19 cellular contexts compared by ENCODE assay signal in the genomic region with DNA sequence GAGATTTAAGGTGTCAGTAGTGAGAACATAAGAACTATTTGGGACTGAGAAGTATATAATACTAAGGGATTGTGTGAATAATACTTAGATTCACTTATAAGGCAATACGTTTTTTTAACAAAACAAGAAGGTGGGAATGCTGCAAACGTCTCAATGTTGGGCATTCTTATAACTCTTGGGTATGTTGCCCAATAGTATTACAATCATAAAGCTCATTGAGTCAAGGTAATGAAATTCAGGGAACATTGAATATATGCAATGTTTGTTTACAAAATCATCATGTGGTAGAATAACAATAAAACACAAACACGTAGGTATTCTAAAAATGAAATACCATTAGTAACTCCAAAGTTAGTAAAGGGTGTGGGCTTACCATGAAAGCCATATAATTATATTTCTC.
DNase-seq lines count a peak whose midpoint lies in the region; ATAC-seq and TF ChIP-seq lines count a peak whose summit lies in the region.
"Had no signal": no experiment of that assay in that cellular context is flagged by ENCODE, and none has a peak within 500 bp of the region (broad histone marks: within the 10 kb centered on the region; RNA-seq: fewer than 3 reads in every experiment).

No MANE protein-coding gene starts in this region.

- no peak overlapping the region for H4K91ac ChIP-seq in mesenchymal stem cell (ENCODE audit: low read length)

- POLR2A ChIA-PET in MCF 10A (lab: Yijun Ruan, JAX): no interaction called here
- POLR2A ChIA-PET in PC-3 (lab: Charles Lee; ENCODE audit: unreplicated experiment): no interaction called here

- CTCF ChIA-PET in MCF 10A (lab: Yijun Ruan, JAX) (no interaction called here), mammary epithelial cell (lab: Charles Lee; ENCODE audit: low non-redundant PET) (no interaction called here), PC-3 (lab: Charles Lee) (interaction anchor here (0.6 kb wide), 1 partner anchor 315 kb away, joined by 4 read pairs; no protein-coding TSS in a partner anchor)

- dilution Hi-C loops in mammary epithelial cell (cut with HindIII; ENCODE audit: low sequenced_read_pairs): no loop called here

- no peak overlapping the region for H2BK15ac ChIP-seq in mesenchymal stem cell (ENCODE audit: low read depth, poor library complexity, severe bottlenecking)

- H3K36me3 ChIP-seq in mammary epithelial cell (ENCODE audit: insufficient read depth, low read length) (no peaks in the 10 kb centered on the region), PC-3 (ENCODE audit: low read depth, low read length) (no peaks in the 10 kb centered on the region), mesenchymal stem cell (ENCODE audit: control insufficient read depth in 1 of 2, insufficient read depth in 2 of 2, low read depth in 1 of 2, low read length in 2 of 2) (no peaks in the 10 kb centered on the region), upper lobe of left lung (no peaks in the 10 kb centered on the region)

- H4K8ac ChIP-seq in mesenchymal stem cell (ENCODE audit: low read length): no peak overlapping the region

- H3K79me2 ChIP-seq in mammary epithelial cell (ENCODE audit: insufficient read depth, low read length) (no peaks in the 10 kb centered on the region), PC-3 (ENCODE audit: low read length) (no peaks in the 10 kb centered on the region)

- H3K23ac ChIP-seq in mesenchymal stem cell (ENCODE audit: low read length in 2 of 2): no peak overlapping the region

- H3K4me3 ChIP-seq in mammary epithelial cell (replicated peaks in 1 of 3; ENCODE audit: insufficient read depth in 1 of 3, low read depth in 2 of 3, low read length in 3 of 3) (no peak overlapping the region), PC-3 (ENCODE audit: low read length) (no peak overlapping the region), mesenchymal stem cell (ENCODE audit: insufficient read depth in 1 of 2, low read depth in 1 of 2, low read length in 2 of 2) (no peak overlapping the region), upper lobe of left lung (no peak overlapping the region)

- no peaks in the 10 kb centered on the region for H3K79me1 ChIP-seq in mesenchymal stem cell (replicated peaks; ENCODE audit: low read length, poor library complexity, severe bottlenecking)

- no peaks in the 10 kb centered on the region for H3F3A ChIP-seq in PC-3 (ENCODE audit: low read length, unreplicated experiment)

- H2BK12ac ChIP-seq in mesenchymal stem cell (ENCODE audit: low read length in 2 of 2): no peak overlapping the region

- H3K4me2 ChIP-seq in mammary epithelial cell (ENCODE audit: insufficient read depth, low read depth, low read length): no peak overlapping the region
- H3K4me2 ChIP-seq in PC-3 (ENCODE audit: low read length): no peak overlapping the region
- no peak overlapping the region for H3K4me2 ChIP-seq in mesenchymal stem cell (ENCODE audit: low read length, poor library complexity, severe bottlenecking)

- H3K14ac ChIP-seq in mesenchymal stem cell (ENCODE audit: low read length in 2 of 2): no peak overlapping the region

- no peak overlapping the region for H2BK5ac ChIP-seq in mesenchymal stem cell (ENCODE audit: low read depth, low read length, poor library complexity, severe bottlenecking)

- no peak overlapping the region for H3K4ac ChIP-seq in mesenchymal stem cell (ENCODE audit: low read depth in 1 of 2, low read length in 2 of 2)

- DNase-seq in MCF 10A (ENCODE audit: unreplicated experiment) (peak; percentile 8), mammary epithelial cell (no peak), PC-3 (peak; percentile 34), mesenchymal stem cell (no peak), cardiac septum (ENCODE audit: low spot score) (no peak), NCI-H510A (lab: John Stamatoyannopoulos, UW) (no peak), cerebellar cortex (ENCODE audit: low spot score) (no peak), upper lobe of left lung (no peak)
- DNase-seq: Calu3; CD4-positive, alpha-beta T cell; NCI-H1417 treated with DMSO at 0.1 percent for 48 hours; NCI-H187 treated with DMSO at 0.1 percent for 48 hours; NCI-H2227 treated with DMSO at 0.1 percent for 48 hours; NCI-H524; NCI-H82; OCI-M1; RPMI8226; SHP77 treated with DMSO at 0.1 percent for 48 hours had no signal

- WGBS in mammary epithelial cell (ENCODE audit: low coverage, missing lambda C conversion rate): 68% methylated on average over 3 of the region's 3 CpGs
- 64% methylated on average over 2 of the region's 3 CpGs for WGBS in mesenchymal stem cell
- WGBS in upper lobe of left lung, 2 donors: 83 to 85% methylated on average over 3 of the region's 3 CpGs

- H2AFZ ChIP-seq in mammary epithelial cell (ENCODE audit: low read depth, low read length): no peak overlapping the region
- H2AFZ ChIP-seq in PC-3 (ENCODE audit: low read length): no peak overlapping the region
- no peak overlapping the region for H2AFZ ChIP-seq in mesenchymal stem cell (ENCODE audit: low read depth, low read length)

- no peak overlapping the region for H2BK120ac ChIP-seq in mesenchymal stem cell (ENCODE audit: low read depth, low read length)

- ATAC-seq in PC-3 (no peak), upper lobe of left lung (ENCODE audit: low FRiP score in 2 of 2) (no peak)

- H3K27me3 Mint-ChIP-seq in MCF 10A (ENCODE audit: insufficient read depth, unreplicated experiment): no peaks in the 10 kb centered on the region
- H3K27me3 Mint-ChIP-seq: CD4-positive, alpha-beta T cell had no signal

- no peak overlapping the region for H3K18ac ChIP-seq in mesenchymal stem cell (ENCODE audit: low read depth in 1 of 2, low read length in 2 of 2)

- H3K27me3 ChIP-seq in mammary epithelial cell (ENCODE audit: insufficient read depth, low read length): no peaks in the 10 kb centered on the region
- H3K27me3 ChIP-seq in PC-3 (ENCODE audit: low read length): no peaks in the 10 kb centered on the region
- H3K27me3 ChIP-seq in mesenchymal stem cell (ENCODE audit: control insufficient read depth in 1 of 2, insufficient read depth in 1 of 2, low read length in 2 of 2): no peaks in the 10 kb centered on the region
- H3K27me3 ChIP-seq in upper lobe of left lung: no peaks in the 10 kb centered on the region

- BruUV-seq in MCF 10A (replicated peaks; lab: Mats Ljungman, UMichigan) (no TSS peak), mammary epithelial cell (replicated peaks; lab: Mats Ljungman, UMichigan) (no TSS peak), PC-3 (replicated peaks; lab: Mats Ljungman, UMichigan) (no TSS peak)

- TF ChIP-seq CTCF in MCF 10A (IDR thresholded peaks at IDR 0.05; ENCODE audit: unreplicated experiment) (no peak), mammary epithelial cell (conservative IDR thresholded peaks at IDR 0.05 in 1 of 2, IDR thresholded peaks at IDR 0.05 in 1 of 2; ENCODE audit: extremely low read depth in 1 of 2, insufficient read depth in 1 of 2, low read depth in 1 of 2, low read length in 2 of 2) (no peak), PC-3 (conservative IDR thresholded peaks at IDR 0.05; ENCODE audit: low read depth, low read length) (no peak), upper lobe of left lung (IDR thresholded peaks at IDR 0.05) (no peak)

- H3K36me3 Mint-ChIP-seq in MCF 10A (ENCODE audit: insufficient read depth, unreplicated experiment): no peaks in the 10 kb centered on the region

- H3K4me3 Mint-ChIP-seq in MCF 10A (ENCODE audit: unreplicated experiment): no peak overlapping the region
- H3K4me3 Mint-ChIP-seq: CD4-positive, alpha-beta T cell had no signal

- no peaks in the 10 kb centered on the region for H3K9me2 ChIP-seq in PC-3 (replicated peaks; ENCODE audit: low read length)

- H3K27ac ChIP-seq in mammary epithelial cell (ENCODE audit: insufficient read depth, low read depth, low read length): no peak overlapping the region
- peak overlapping the region; percentile 31; the same call in 1 of the 2 replicates for H3K27ac ChIP-seq in PC-3 (ENCODE audit: low read length)
- peak overlapping the region; percentile 88 for H3K27ac ChIP-seq in mesenchymal stem cell (ENCODE audit: low read length, poor library complexity, severe bottlenecking)
- H3K27ac ChIP-seq in upper lobe of left lung: no peak overlapping the region
- H3K27ac ChIP-seq: HL-60 had no signal

- no peaks in the 10 kb centered on the region for H3K9me3 Mint-ChIP-seq in MCF 10A (ENCODE audit: unreplicated experiment)
- H3K9me3 Mint-ChIP-seq: CD4-positive, alpha-beta T cell had no signal

- H3K9me3 ChIP-seq in mammary epithelial cell (replicated peaks; ENCODE audit: insufficient read depth, low read length) (no peaks in the 10 kb centered on the region), PC-3 (ENCODE audit: low read length) (no peaks in the 10 kb centered on the region), mesenchymal stem cell (ENCODE audit: control insufficient read depth, low read length) (no peaks in the 10 kb centered on the region), upper lobe of left lung (no peaks in the 10 kb centered on the region)

- no peak overlapping the region for H3K27ac Mint-ChIP-seq in MCF 10A (ENCODE audit: low read depth, unreplicated experiment)
- H3K27ac Mint-ChIP-seq: CD4-positive, alpha-beta T cell had no signal

- TF ChIP-seq EP300 in upper lobe of left lung (IDR thresholded peaks at IDR 0.05): no peak

- H3K9ac ChIP-seq in mammary epithelial cell (ENCODE audit: insufficient read depth, low read length) (no peak overlapping the region), PC-3 (ENCODE audit: low read length) (no peak overlapping the region), mesenchymal stem cell (ENCODE audit: low read length) (no peak overlapping the region)

- peaks cover 9% of the 10 kb centered on the region for H3K4me1 Mint-ChIP-seq in MCF 10A (ENCODE audit: insufficient read depth, unreplicated experiment)

- no peaks in the 10 kb centered on the region for H4K20me1 ChIP-seq in mammary epithelial cell (ENCODE audit: insufficient read depth, low read length)
- H4K20me1 ChIP-seq in PC-3 (ENCODE audit: low read length): no peaks in the 10 kb centered on the region

- H3K4me1 ChIP-seq in mammary epithelial cell (ENCODE audit: insufficient read depth, low read length) (no peaks in the 10 kb centered on the region), PC-3 (ENCODE audit: insufficient read depth, low read length) (peaks cover 12% of the 10 kb centered on the region; the same call in 1 of the 2 replicates), mesenchymal stem cell (ENCODE audit: control insufficient read depth, insufficient read depth, low read depth, low read length) (peaks cover 2% of the 10 kb centered on the region), upper lobe of left lung (no peaks in the 10 kb centered on the region)

- no peak overlapping the region for H2AK5ac ChIP-seq in mesenchymal stem cell (ENCODE audit: low read length, severe bottlenecking)

- no peak for TF ChIP-seq POLR2A in upper lobe of left lung (IDR thresholded peaks at IDR 0.05)

- intact Hi-C loops in MCF 10A (cut with micrococcal nuclease): no loop called here
- intact Hi-C loops in mammary epithelial cell (cut with micrococcal nuclease): no loop called here
- intact Hi-C loops in PC-3 (cut with micrococcal nuclease): no loop called here
- intact Hi-C loops in cardiac septum (cut with DNase I): no loop called here

- in situ Hi-C loops in mammary epithelial cell (cut with MboI; ENCODE audit: low sequenced_read_pairs in 2 of 2): no loop called here

Comparison
In these comparisons a context has a peak if more than half of its experiments do, and no peak if none do; other contexts are left out.
1. DNase-seq: peak in MCF 10A (single experiment) and PC-3 (single experiment); none in mammary epithelial cell (single experiment), mesenchymal stem cell (single experiment), cardiac septum (single experiment), NCI-H510A (single experiment), cerebellar cortex (single experiment) and upper lobe of left lung (0 of 2).
2. H3K27ac ChIP-seq: peak in PC-3 (single experiment) and mesenchymal stem cell (single experiment); none in mammary epithelial cell (single experiment) and upper lobe of left lung (0 of 4).